8 cellular contexts compared by ENCODE assay signal in the genomic region with DNA sequence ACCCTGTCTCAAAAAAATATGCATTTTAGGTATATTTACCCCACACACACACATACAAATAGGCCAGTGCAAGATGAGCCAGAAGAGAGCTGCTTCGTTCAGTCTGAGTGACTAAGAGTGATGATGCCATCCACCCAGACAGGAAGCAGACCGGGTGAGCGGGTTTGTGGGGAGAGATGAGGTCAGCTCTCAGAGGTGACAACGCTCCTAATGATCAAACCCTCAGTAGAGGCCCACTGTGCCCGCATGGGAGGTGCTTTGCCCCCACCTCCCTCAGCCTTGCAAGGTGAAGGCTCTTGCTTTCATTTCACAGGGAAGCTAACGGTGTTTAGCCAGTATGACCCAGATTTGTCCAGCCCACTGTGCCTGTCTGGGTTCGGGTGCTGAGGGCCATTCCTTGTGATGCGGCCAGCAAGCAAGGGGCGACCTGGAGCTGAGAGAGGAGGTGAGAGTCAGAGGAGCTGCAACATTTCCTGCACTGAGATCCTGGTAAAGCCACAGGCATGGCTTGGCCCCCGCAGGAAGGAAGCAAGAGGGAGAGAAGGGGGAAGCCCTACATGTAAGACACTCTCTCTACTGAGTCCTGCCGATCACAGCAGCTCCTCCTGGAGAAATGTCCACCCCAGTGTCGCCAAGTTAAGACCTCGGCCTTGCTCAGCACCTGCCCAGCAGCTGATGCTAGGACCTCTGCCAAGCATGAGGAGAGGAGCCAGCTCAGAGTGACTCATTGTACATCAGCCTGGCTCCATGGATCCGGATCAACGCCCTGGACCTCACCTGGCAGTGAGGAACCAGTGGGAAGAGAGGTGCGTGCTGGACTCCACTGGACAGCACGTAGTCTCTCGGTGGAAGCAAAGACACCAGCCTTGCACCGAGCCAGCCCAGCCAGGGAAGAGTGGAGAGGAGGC. TPM values are rescaled to one million over a fixed set of nuclear protein-coding genes. Genes with fewer than 3 reads are reported as not detected.
A peak's percentile ranks its signal among the peaks of the same experiment; 100 is the strongest.
DNase-seq lines count a peak whose midpoint lies in the region; ATAC-seq lines count a peak whose summit lies in the region.

No MANE protein-coding gene starts in this region.

- no peaks in the 10 kb centered on the region for H3K9me3 Mint-ChIP-seq in activated naive CD4-positive, alpha-beta T cell treated with anti-CD3 and anti-CD28 coated beads, Interleukin-2, amount 50 U/mL, for 24 hours
- no peaks in the 10 kb centered on the region for H3K9me3 Mint-ChIP-seq in immature natural killer cell

- H3K4me3 Mint-ChIP-seq in activated naive CD4-positive, alpha-beta T cell treated with anti-CD3 and anti-CD28 coated beads, Interleukin-2, amount 50 U/mL, for 24 hours: peak overlapping the region; percentile 86
- peak overlapping the region; percentile 80 to 97 (median 87) for H3K4me3 Mint-ChIP-seq in immature natural killer cell

- H3K27ac Mint-ChIP-seq in activated naive CD4-positive, alpha-beta T cell treated with anti-CD3 and anti-CD28 coated beads, Interleukin-2, amount 50 U/mL, for 24 hours: peak overlapping the region; percentile 91
- peak overlapping the region; percentile 97 to 99 (median 98) for H3K27ac Mint-ChIP-seq in immature natural killer cell

- H3K27me3 Mint-ChIP-seq in activated naive CD4-positive, alpha-beta T cell treated with anti-CD3 and anti-CD28 coated beads, Interleukin-2, amount 50 U/mL, for 24 hours: no peaks in the 10 kb centered on the region
- H3K27me3 Mint-ChIP-seq in immature natural killer cell (ENCODE audit: low read depth in 3 of 3): peaks cover 11 to 23% (median 15%) of the 10 kb centered on the region in 3 donors

- DNase-seq in AML-193 (lab: John Stamatoyannopoulos, UW) (peak; percentile 86 to 90), SKM-1 treated with dmso at 0.1 percent for 144 hours (lab: John Stamatoyannopoulos, UW; ENCODE audit: unreplicated experiment) (peak; percentile 95), immature natural killer cell (peak; percentile 93 to 94 (median 93)), NCI-H1105 (lab: John Stamatoyannopoulos, UW) (no peak)
- DNase-seq in stimulated activated CD4-positive, alpha-beta T cell treated with anti-CD3 and anti-CD28 coated beads, TNF-alpha, amount 100 ng/mL, for 1 hour (ENCODE audit: low read depth in 3 of 3, low spot score in 1 of 3): peak; percentile 51 to 62 (median 61)

- H3K36me3 Mint-ChIP-seq in activated naive CD4-positive, alpha-beta T cell treated with anti-CD3 and anti-CD28 coated beads, Interleukin-2, amount 50 U/mL, for 24 hours: no peaks in the 10 kb centered on the region
- no peaks in the 10 kb centered on the region for H3K36me3 Mint-ChIP-seq in immature natural killer cell

- peaks cover 34% of the 10 kb centered on the region for H3K4me1 Mint-ChIP-seq in activated naive CD4-positive, alpha-beta T cell treated with anti-CD3 and anti-CD28 coated beads, Interleukin-2, amount 50 U/mL, for 24 hours
- H3K4me1 Mint-ChIP-seq in immature natural killer cell: peaks cover 38 to 51% of the 10 kb centered on the region in 2 donors

- peak; percentile 90 for ATAC-seq in GM19438 (IDR thresholded peaks at IDR 0.05; ENCODE audit: low read depth, unreplicated experiment)
- peak; percentile 99 for ATAC-seq in HG03469 (IDR thresholded peaks at IDR 0.05; ENCODE audit: unreplicated experiment)

RNA-seq across cellular contexts. Expression of a gene that starts 37.0 kb away (rescaled TPM):
- 10 to 100 TPM; 35.6 to 67.4 (median 39.8) TPM for polyA plus RNA-seq in immature natural killer cell

RNA-seq across cellular contexts. Expression of a gene that starts 50.4 kb away (rescaled TPM):
- 10 to 100 TPM in 2 of 3 donors, 1 to 10 TPM in 1; 7.4 to 46.8 (median 22.0) TPM for polyA plus RNA-seq in immature natural killer cell

RNA-seq across cellular contexts. Expression of a gene that starts 55.8 kb away (rescaled TPM):
- 100 to 1,000 TPM in 1 of 3 donors, 10 to 100 TPM in 2; 76.5 to 114 (median 80.6) TPM for polyA plus RNA-seq in immature natural killer cell
